ENCODE assay signal across 20 cellular contexts in the genomic region with DNA sequence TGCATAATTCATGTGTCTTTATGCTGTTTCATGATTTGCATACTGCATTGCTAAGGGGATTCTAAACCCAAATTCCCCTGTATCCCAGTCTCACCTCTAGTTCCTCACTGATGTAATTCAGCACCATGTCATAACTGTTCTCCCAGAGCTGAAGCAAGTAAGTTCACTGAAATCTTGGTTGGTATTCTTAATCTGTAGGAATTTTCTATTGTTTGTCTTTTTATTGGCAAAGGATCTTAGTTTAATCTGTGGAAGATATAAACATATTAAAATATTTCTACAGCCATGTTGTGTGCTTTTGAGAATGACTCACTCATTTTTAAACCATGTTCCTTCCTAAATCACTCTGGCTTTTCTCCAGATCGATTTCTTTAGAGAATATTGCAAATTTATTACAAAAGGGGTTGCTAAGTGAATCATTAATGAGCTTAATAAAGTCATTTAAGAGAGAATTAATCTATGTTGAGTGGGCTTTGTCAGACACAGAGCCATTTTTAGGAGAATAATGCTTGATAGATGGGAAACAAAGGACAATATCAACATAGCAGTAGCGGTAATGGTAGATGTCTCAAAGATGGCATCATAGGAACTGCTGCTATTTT.
A peak's percentile ranks its signal among the peaks of the same experiment; 100 is the strongest.
DNase-seq lines count a peak whose midpoint lies in the region; ATAC-seq and TF ChIP-seq lines count a peak whose summit lies in the region.
"Had no signal": no experiment of that assay in that cellular context is flagged by ENCODE, and none has a peak within 500 bp of the region (broad histone marks: within the 10 kb centered on the region; RNA-seq: fewer than 3 reads in every experiment).

No MANE protein-coding gene starts in this region.

- CTCF ChIA-PET in PC-3 (lab: Charles Lee), result no interaction called here

- H3K79me2 ChIP-seq in ACC112 (ENCODE audit: control insufficient read depth, insufficient read depth, low read length, unreplicated experiment) (no peaks in the 10 kb centered on the region), PC-3 (ENCODE audit: low read length) (no peaks in the 10 kb centered on the region), fibroblast of lung (ENCODE audit: control insufficient read depth, insufficient read depth, low read length) (no peaks in the 10 kb centered on the region)

- H3K27ac ChIP-seq in ACC112 (ENCODE audit: low read depth, low read length) (no peak overlapping the region), PC-3 (ENCODE audit: low read length) (no peak overlapping the region), fibroblast of lung (ENCODE audit: insufficient read depth, low read length) (no peak overlapping the region)
- H3K27ac ChIP-seq: BLaER1 had no signal

- no peak overlapping the region for H3K4me2 ChIP-seq in PC-3 (ENCODE audit: low read length)
- H3K4me2 ChIP-seq in fibroblast of lung (ENCODE audit: extremely low read depth, insufficient read depth, low read length), result no peak overlapping the region
- H3K4me2 ChIP-seq: BLaER1, GM23338 had no signal

- TF ChIP-seq CTCF in PC-3 (conservative IDR thresholded peaks at IDR 0.05; ENCODE audit: low read depth, low read length) (no peak), fibroblast of lung (conservative IDR thresholded peaks at IDR 0.05 in 1 of 2, IDR thresholded peaks at IDR 0.05 in 1 of 2; ENCODE audit: low read depth in 1 of 2, low read length in 2 of 2) (no peak)

- intact Hi-C loops in PC-3 (cut with micrococcal nuclease), result no loop called here

- H4K20me1 ChIP-seq in PC-3 (ENCODE audit: low read length) (no peaks in the 10 kb centered on the region), fibroblast of lung (ENCODE audit: control insufficient read depth, extremely low read depth, insufficient read depth, low read length) (no peaks in the 10 kb centered on the region)
- H4K20me1 ChIP-seq: BLaER1 had no signal

- no peak overlapping the region for H3K4me3 ChIP-seq in ACC112 (ENCODE audit: low read depth, low read length)
- H3K4me3 ChIP-seq in PC-3 (ENCODE audit: low read length), result no peak overlapping the region
- no peak overlapping the region for H3K4me3 ChIP-seq in fibroblast of lung (replicated peaks in 1 of 4; ENCODE audit: control extremely low read depth in 1 of 4, insufficient read depth in 1 of 4, low read depth in 3 of 4, low read length in 4 of 4)
- H3K4me3 ChIP-seq: BLaER1, GM23338, MG63 had no signal

- peak; percentile 74 for ATAC-seq in PC-3
- no peak for ATAC-seq in HG02642 (IDR thresholded peaks at IDR 0.05; ENCODE audit: poor library complexity, unreplicated experiment)
- no peak for ATAC-seq in GM21786 (IDR thresholded peaks at IDR 0.05; ENCODE audit: unreplicated experiment)
- ATAC-seq: GM23338 had no signal

- no peaks in the 10 kb centered on the region for H3F3A ChIP-seq in PC-3 (ENCODE audit: low read length, unreplicated experiment)

- H3K27me3 ChIP-seq in ACC112 (ENCODE audit: insufficient read depth, low read length), result no peaks in the 10 kb centered on the region
- H3K27me3 ChIP-seq in PC-3 (ENCODE audit: low read length), result peaks cover 6% of the 10 kb centered on the region; the same call in 1 of the 2 replicates
- no peaks in the 10 kb centered on the region for H3K27me3 ChIP-seq in fibroblast of lung (ENCODE audit: control insufficient read depth, insufficient read depth, low read length)
- H3K27me3 ChIP-seq: BLaER1, MG63 had no signal

- DNase-seq in PC-3 (peak; percentile 49), fibroblast of lung (ENCODE audit: low read depth in 2 of 2) (peak; percentile 39 to 62), hepatic stellate cell (ENCODE audit: low spot score) (peak; percentile 14), cerebellar nuclear complex (lab: John Stamatoyannopoulos, UW) (no peak), GOT3 (lab: John Stamatoyannopoulos, UW) (no peak)
- DNase-seq: 8988T; CD4-positive, alpha-beta T cell; KG1; MG63; NCI-H1105 treated with DMSO at 0.1 percent for 48 hours; NCI-H146; NCI-H1930; NCI-H2107; NCI-H524; NCI-H748 treated with DMSO at 0.1 percent for 48 hours had no signal

- BruUV-seq in PC-3 (replicated peaks; lab: Mats Ljungman, UMichigan), result no TSS peak

- H3K9me3 ChIP-seq in PC-3 (ENCODE audit: low read length) (no peaks in the 10 kb centered on the region), fibroblast of lung (ENCODE audit: control insufficient read depth, insufficient read depth, low read depth, low read length) (no peaks in the 10 kb centered on the region)

- H3K9me2 ChIP-seq in PC-3 (replicated peaks; ENCODE audit: low read length), result no peaks in the 10 kb centered on the region

- peaks cover 8% of the 10 kb centered on the region for H3K4me1 ChIP-seq in ACC112 (ENCODE audit: control insufficient read depth, insufficient read depth, low read length, unreplicated experiment)
- peaks cover 11% of the 10 kb centered on the region for H3K4me1 ChIP-seq in PC-3 (ENCODE audit: insufficient read depth, low read length)
- H3K4me1 ChIP-seq in fibroblast of lung (ENCODE audit: control insufficient read depth, extremely low read depth, insufficient read depth, low read length), result no peaks in the 10 kb centered on the region
- H3K4me1 ChIP-seq: BLaER1 had no signal

- POLR2A ChIA-PET in PC-3 (lab: Charles Lee; ENCODE audit: unreplicated experiment), result no interaction called here

- H3K36me3 ChIP-seq in ACC112 (ENCODE audit: insufficient read depth, low read length) (no peaks in the 10 kb centered on the region), PC-3 (ENCODE audit: low read depth, low read length) (no peaks in the 10 kb centered on the region), fibroblast of lung (ENCODE audit: control insufficient read depth, insufficient read depth, low read length) (no peaks in the 10 kb centered on the region)
- H3K36me3 ChIP-seq: BLaER1, MG63 had no signal

- H2AFZ ChIP-seq in ACC112 (ENCODE audit: low read length, unreplicated experiment), result peak overlapping the region; percentile 66
- H2AFZ ChIP-seq in PC-3 (ENCODE audit: low read length), result no peak overlapping the region
- no peak overlapping the region for H2AFZ ChIP-seq in fibroblast of lung (ENCODE audit: low read length)
- H2AFZ ChIP-seq: GM23338 had no signal

- no peak overlapping the region for H3K9ac ChIP-seq in PC-3 (ENCODE audit: low read length)
- no peak overlapping the region for H3K9ac ChIP-seq in fibroblast of lung (ENCODE audit: insufficient read depth, low read length)
- H3K9ac ChIP-seq: BLaER1 had no signal

Comparison
In these comparisons a context has a peak if more than half of its experiments do, and no peak if none do; other contexts are left out.
1. DNase-seq: peak in PC-3 (single experiment), fibroblast of lung (2 of 2) and hepatic stellate cell (single experiment); none in cerebellar nuclear complex (0 of 2) and GOT3 (single experiment).